In genomic region chr11:86802601-86803051, GRCh38 we compare ENCODE assay signal across 8 cellular contexts. TPM values are rescaled to one million over a fixed set of nuclear protein-coding genes. Genes with fewer than 3 reads are reported as not detected.
A peak's percentile ranks its signal among the peaks of the same experiment; 100 is the strongest.
DNase-seq lines count a peak whose midpoint lies in the region; ATAC-seq, FAIRE-seq and TF ChIP-seq lines count a peak whose summit lies in the region.

No MANE protein-coding gene starts in this region.

- peak; percentile 56 for TF ChIP-seq CTCF in astrocyte (IDR thresholded peaks at IDR 0.05; ENCODE audit: insufficient read depth, low read depth, low read length)
- peak in 5 of 7 experiments; percentile 29 to 54 (median 53) for TF ChIP-seq CTCF in stomach (IDR thresholded peaks at IDR 0.05)

- peaks cover 9% of the 10 kb centered on the region for H3K36me3 ChIP-seq in astrocyte (ENCODE audit: insufficient read depth, low read length)
- H3K36me3 ChIP-seq in stomach: peaks cover 0 to 5% (median 2%) of the 10 kb centered on the region in 4 donors

- H3K27me3 ChIP-seq in astrocyte (ENCODE audit: insufficient read depth, low read length) (no peaks in the 10 kb centered on the region), stomach (peaks cover 0 to 9% (median 0%) of the 10 kb centered on the region in 3 donors)

- H3K36me3 Mint-ChIP-seq in astrocyte (ENCODE audit: low read depth, unreplicated experiment): peaks cover 7% of the 10 kb centered on the region
- no peaks in the 10 kb centered on the region for H3K36me3 Mint-ChIP-seq in naive thymus-derived CD8-positive, alpha-beta T cell

- peak overlapping the region; percentile 86 for H3K4me2 ChIP-seq in astrocyte (ENCODE audit: low read length)

- H3K9me3 Mint-ChIP-seq in astrocyte (ENCODE audit: unreplicated experiment): no peaks in the 10 kb centered on the region
- H3K9me3 Mint-ChIP-seq in naive thymus-derived CD8-positive, alpha-beta T cell: no peaks in the 10 kb centered on the region

- ATAC-seq in GM18868 (IDR thresholded peaks at IDR 0.05; ENCODE audit: unreplicated experiment) (peak; percentile 51), HG02588 (IDR thresholded peaks at IDR 0.05; ENCODE audit: unreplicated experiment) (no peak)
- ATAC-seq in naive thymus-derived CD8-positive, alpha-beta T cell: no peak

- POLR2A ChIA-PET in naive thymus-derived CD8-positive, alpha-beta T cell (lab: Charles Lee): no interaction called here

- TF ChIP-seq EP300 in stomach (IDR thresholded peaks at IDR 0.05): no peak

- H3K9me3 ChIP-seq in astrocyte (ENCODE audit: insufficient read depth, low read depth, low read length): no peaks in the 10 kb centered on the region
- H3K9me3 ChIP-seq in stomach: no peaks in the 10 kb centered on the region

- TF ChIP-seq POLR2A in stomach (IDR thresholded peaks at IDR 0.05): no peak

- no peak overlapping the region for H2AFZ ChIP-seq in astrocyte (ENCODE audit: low read depth, low read length)

- no peaks in the 10 kb centered on the region for H3K27me3 Mint-ChIP-seq in astrocyte (ENCODE audit: low read depth, unreplicated experiment)
- H3K27me3 Mint-ChIP-seq in naive thymus-derived CD8-positive, alpha-beta T cell: peaks cover 26 to 92% (median 41%) of the 10 kb centered on the region in 5 donors

- H3K4me3 Mint-ChIP-seq in astrocyte (ENCODE audit: unreplicated experiment): peak overlapping the region; percentile 95
- peak overlapping the region in 1 of 10 donors; percentile 8 for H3K4me3 Mint-ChIP-seq in naive thymus-derived CD8-positive, alpha-beta T cell

- H3K4me1 Mint-ChIP-seq in astrocyte (ENCODE audit: low read depth, unreplicated experiment): peaks cover 47% of the 10 kb centered on the region
- peaks cover 0 to 28% (median 6%) of the 10 kb centered on the region in 4 donors for H3K4me1 Mint-ChIP-seq in naive thymus-derived CD8-positive, alpha-beta T cell

- peak overlapping the region; percentile 76 for H3K27ac ChIP-seq in astrocyte (ENCODE audit: low read depth, low read length)
- peak overlapping the region in 4 of 5 donors; percentile 52 to 89 (median 84) for H3K27ac ChIP-seq in stomach

- H3K4me1 ChIP-seq in astrocyte (ENCODE audit: insufficient read depth, low read length) (peaks cover 52% of the 10 kb centered on the region), stomach (peaks cover 9 to 67% (median 43%) of the 10 kb centered on the region in 4 donors)

- intact Hi-C loops in stomach (cut with DNase I; ENCODE audit: low total_unique reads): no loop called here

- peaks cover 19% of the 10 kb centered on the region for H4K20me1 ChIP-seq in astrocyte (ENCODE audit: insufficient read depth, low read length)

- H3K79me2 ChIP-seq in astrocyte (ENCODE audit: insufficient read depth, low read length): peaks cover 72% of the 10 kb centered on the region

- DNase-seq in COLO668 (lab: John Stamatoyannopoulos, UW; ENCODE audit: unreplicated experiment) (peak; percentile 22), NCI-H1105 treated with DMSO at 0.1 percent for 48 hours (lab: John Stamatoyannopoulos, UW) (peak; percentile 56), astrocyte (ENCODE audit: low read depth) (peak; percentile 50), islet precursor cell (peak; percentile 77), stomach (no peak)
- no peak for DNase-seq in naive thymus-derived CD8-positive, alpha-beta T cell

- WGBS in stomach, 5 donors: 7 to 19% (median 11%) methylated on average over 3 of the region's 3 CpGs

- peak overlapping the region; percentile 95 for H3K27ac Mint-ChIP-seq in astrocyte (ENCODE audit: unreplicated experiment)
- no peak overlapping the region for H3K27ac Mint-ChIP-seq in naive thymus-derived CD8-positive, alpha-beta T cell

- H3K9ac ChIP-seq in astrocyte (ENCODE audit: low read length): peak overlapping the region; percentile 95

- FAIRE-seq in astrocyte (lab: Jason Lieb, UNC): peak; percentile 75

- H3K4me3 ChIP-seq in astrocyte (ENCODE audit: insufficient read depth, low read depth, low read length): peak overlapping the region; percentile 87
- peak overlapping the region; percentile 63 to 71 (median 70) for H3K4me3 ChIP-seq in stomach

RNA-seq across cellular contexts. Expression of gene PRSS23, which starts 2.3 kb away (rescaled TPM):
- 680 and 717 TPM in 2 replicates for total RNA-seq in astrocyte
- 10 to 100 TPM in 4 of 5 donors, 1 to 10 TPM in 1; 4.1 to 98.8 (median 72.9) TPM for total RNA-seq in stomach
- 10 to 100 TPM; 11.0 to 12.2 (median 11.7) TPM for polyA plus RNA-seq in stomach
- total RNA-seq in naive thymus-derived CD8-positive, alpha-beta T cell: under 1 TPM in 1 of 2 experiments, not detected in 1; 0.11 TPM
- polyA plus RNA-seq in naive thymus-derived CD8-positive, alpha-beta T cell: 10 to 100 TPM in 1 of 3 donors, under 1 TPM in 2; 0.23 to 17.6 (median 0.49) TPM

Comparison
In these comparisons a context has a peak if more than half of its experiments do, and no peak if none do; other contexts are left out.
1. DNase-seq: peak in COLO668 (single experiment), NCI-H1105 treated with DMSO at 0.1 percent for 48 hours (single experiment), astrocyte (single experiment) and islet precursor cell (single experiment); none in stomach (single experiment) and naive thymus-derived CD8-positive, alpha-beta T cell (0 of 10).
2. RNA of gene PRSS23, which starts 2.3 kb away (total RNA-seq): 680 to 717 TPM in astrocyte and 4.1 to 98.8 TPM in stomach; 0.11 TPM in naive thymus-derived CD8-positive, alpha-beta T cell; every median in the first group is over 4 times any median in the second.